Comparison of ENCODE assay signal across 1 cellular context in genomic region chr10:117365612-117366011, GRCh38.
TF ChIP-seq lines count a peak whose summit lies in the region.

No MANE protein-coding gene starts in this region.

TF ChIP-seq in HCT116, 20 proteins besides CTCF, POLR2A, EP300 and RAD21 (continued from another document):
- TF ChIP-seq REST (IDR thresholded peaks at IDR 0.05; ENCODE audit: low read depth): no peak
- peak; percentile 85 for TF ChIP-seq CEBPB (IDR thresholded peaks at IDR 0.05; ENCODE audit: low read depth)
- no peak for TF ChIP-seq EGR1 (IDR thresholded peaks at IDR 0.05; ENCODE audit: low read depth)
- TF ChIP-seq YY1 (IDR thresholded peaks at IDR 0.05; ENCODE audit: extremely low read depth, insufficient replicate concordance, low read depth, low read length): no peak
- peak; percentile 67 for TF ChIP-seq TCF7L2 (IDR thresholded peaks at IDR 0.05; ENCODE audit: borderline replicate concordance, extremely low read depth, insufficient read depth, insufficient read length)
- TF ChIP-seq ZBTB33 (IDR thresholded peaks at IDR 0.05; ENCODE audit: extremely low read depth, insufficient replicate concordance, low read length): no peak
- TF ChIP-seq ELF1 (IDR thresholded peaks at IDR 0.05; ENCODE audit: borderline replicate concordance, low read depth): no peak; the same call in 1 of the 2 replicates
- TF ChIP-seq SRF (IDR thresholded peaks at IDR 0.05; ENCODE audit: low read depth): peak; percentile 49; the same call in 1 of the 2 replicates
- TF ChIP-seq CBX3 (IDR thresholded peaks at IDR 0.05; ENCODE audit: low read depth): peak; percentile 77; the same call in 1 of the 2 replicates
